ENCODE assay signal across 1 cellular context in genomic region chr9:22103650-22104575, GRCh38.
TF ChIP-seq lines count a peak whose summit lies in the region.

No MANE protein-coding gene starts in this region.

TF ChIP-seq in endothelial cell of umbilical vein, 7 proteins besides CTCF, POLR2A, EP300 and RAD21:
- TF ChIP-seq JUN (IDR thresholded peaks at IDR 0.05; ENCODE audit: borderline replicate concordance, insufficient read depth, insufficient read length, low read depth) (no peak), MYC (IDR thresholded peaks at IDR 0.05; ENCODE audit: low read depth, low read length) (no peak), MAX (IDR thresholded peaks at IDR 0.05; ENCODE audit: insufficient read depth, insufficient read length) (no peak), EZH2 (IDR thresholded peaks at IDR 0.05; ENCODE audit: borderline replicate concordance, low read depth, low read length, severe bottlenecking) (no peak), FOS (IDR thresholded peaks at IDR 0.05; ENCODE audit: borderline replicate concordance, insufficient read depth, low read length) (no peak), GATA2 (IDR thresholded peaks at IDR 0.05; ENCODE audit: insufficient read depth, insufficient read length, low read depth, low read length) (no peak), POLR2AphosphoS5 (IDR thresholded peaks at IDR 0.05; ENCODE audit: insufficient read depth, low read depth, low read length) (no peak)
